ENCODE assay signal across 8 cellular contexts in the genomic region with DNA sequence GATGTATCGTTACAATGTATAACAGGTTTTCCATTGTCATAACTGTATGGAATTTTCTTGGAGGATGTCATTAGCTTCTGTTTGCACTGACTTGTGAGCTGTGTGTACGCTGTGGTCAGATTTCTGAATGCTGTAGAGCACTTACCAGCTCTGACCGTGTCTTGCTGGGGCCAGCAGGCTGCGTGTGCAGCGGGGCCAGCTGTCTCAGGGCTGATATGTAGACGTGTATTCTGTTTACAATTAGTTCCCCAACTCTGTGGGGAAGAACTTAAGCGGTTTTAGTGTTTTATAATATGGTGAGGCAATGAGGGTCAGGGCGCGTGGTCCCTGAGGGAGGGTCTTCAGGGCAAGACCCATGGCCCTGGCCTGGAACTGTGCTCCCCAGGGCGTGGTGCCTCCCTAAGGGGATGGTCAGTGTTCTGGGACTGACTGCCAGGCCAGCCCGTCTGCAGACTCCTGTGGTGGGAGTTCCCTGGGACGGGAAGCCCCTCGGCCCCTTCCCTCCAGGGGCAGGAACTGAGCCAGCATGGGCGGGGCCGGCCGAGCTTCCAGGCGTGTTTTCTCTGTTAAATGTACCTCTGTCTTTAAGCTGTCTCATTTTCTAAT. TPM values are rescaled to one million over a fixed set of nuclear protein-coding genes. Genes with fewer than 3 reads are reported as not detected.
DNase-seq lines count a peak whose midpoint lies in the region; ATAC-seq and TF ChIP-seq lines count a peak whose summit lies in the region.

No MANE protein-coding gene starts in this region.

- no TSS peak for BruUV-seq in OCI-LY7 (replicated peaks; lab: Mats Ljungman, UMichigan)

- peak overlapping the region; percentile 16 to 89 (median 67) for H3K4me2 ChIP-seq in BLaER1 treated with 17β-estradiol and CSF1 and Interleukin-3, amounts not matched to agents 10 nM and 100 nM
- peak overlapping the region; percentile 66 for H3K4me2 ChIP-seq in OCI-LY7 (ENCODE audit: low read length)

- TF ChIP-seq EP300 in ovary (IDR thresholded peaks at IDR 0.05) = no peak

- intact Hi-C loops in OCI-LY7 (cut with micrococcal nuclease; ENCODE audit: unreplicated experiment) = no loop called here
- intact Hi-C loops in ovary (cut with DNase I) = no loop called here
- intact Hi-C loops in thyroid gland (cut with DNase I) = no loop called here

- no peak overlapping the region for H3K4me3 ChIP-seq in BLaER1 treated with 17β-estradiol and CSF1 and Interleukin-3, amounts not matched to agents 10 nM and 100 nM
- H3K4me3 ChIP-seq in OCI-LY7 (ENCODE audit: low read depth, low read length, poor library complexity, severe bottlenecking) (peak overlapping the region; percentile 9), fibroblast of mammary gland (ENCODE audit: control insufficient read depth, low read depth, low read length) (no peak overlapping the region), ovary (no peak overlapping the region), thyroid gland (replicated peaks in 1 of 3) (no peak overlapping the region)

- POLR2A ChIA-PET in OCI-LY7 (lab: Charles Lee) = interaction anchor here (0.6 to 1.1 kb wide), 4 partner anchors 16 to 102 kb away, joined by 3 read pairs; a partner anchor contains a TSS

- 4 to 6% (median 6%) methylated on average over 17 of the region's 17 CpGs for WGBS in ovary, 3 donors
- 42 to 47% methylated on average over 14 to 17 of the region's 17 CpGs for WGBS in thyroid gland, 2 donors

- H3K4me1 ChIP-seq in BLaER1 treated with 17β-estradiol and CSF1 and Interleukin-3, amounts not matched to agents 10 nM and 100 nM = peaks cover 66 to 99% (median 96%) of the 10 kb centered on the region in 10 experiments
- peaks cover 95% of the 10 kb centered on the region for H3K4me1 ChIP-seq in OCI-LY7 (ENCODE audit: insufficient read depth, low read length, poor library complexity, severe bottlenecking)
- H3K4me1 ChIP-seq in ovary (ENCODE audit: insufficient read depth) = peaks cover 22% of the 10 kb centered on the region
- peaks cover 3 to 19% of the 10 kb centered on the region in 2 donors for H3K4me1 ChIP-seq in thyroid gland

- H3K9ac ChIP-seq in BLaER1 treated with 17β-estradiol and CSF1 and Interleukin-3, amounts not matched to agents 10 nM and 100 nM = peak overlapping the region in 9 of 11 experiments; percentile 35 to 52 (median 45); a peak in 14 of 22 replicates

- H2AFZ ChIP-seq in OCI-LY7 (ENCODE audit: low read length) = no peak overlapping the region

- DNase-seq in OCI-LY7 (ENCODE audit: low spot score) (peak; percentile 36), fibroblast of mammary gland (ENCODE audit: low read depth) (peak; percentile 60), ovary (peak in 3 of 5 donors; percentile 62 to 83 (median 69)), thyroid gland (no peak)
- DNase-seq in activated CD4-positive, alpha-beta T cell treated with anti-CD3 and anti-CD28 coated beads for 4 hours = no peak

- H3K79me2 ChIP-seq in OCI-LY7 (ENCODE audit: insufficient read depth, low read depth, low read length) = no peaks in the 10 kb centered on the region; the same call in 1 of the 2 replicates

- ATAC-seq in GM19023 (IDR thresholded peaks at IDR 0.05; ENCODE audit: unreplicated experiment) (no peak), GM18517 (IDR thresholded peaks at IDR 0.05; ENCODE audit: unreplicated experiment) (no peak)

- no peak for TF ChIP-seq POLR2A in ovary (IDR thresholded peaks at IDR 0.05)
- no peak for TF ChIP-seq POLR2A in thyroid gland (IDR thresholded peaks at IDR 0.05)

- peaks cover 67 to 94% (median 76%) of the 10 kb centered on the region in 11 experiments for H3K36me3 ChIP-seq in BLaER1 treated with 17β-estradiol and CSF1 and Interleukin-3, amounts not matched to agents 10 nM and 100 nM
- H3K36me3 ChIP-seq in OCI-LY7 (ENCODE audit: insufficient read depth, low read length) (peaks cover 84% of the 10 kb centered on the region), ovary (no peaks in the 10 kb centered on the region), thyroid gland (peaks cover 39 to 46% of the 10 kb centered on the region in 2 donors)

- no peaks in the 10 kb centered on the region for H3K9me2 ChIP-seq in OCI-LY7 (ENCODE audit: insufficient read depth, low read length)

- CTCF ChIA-PET in OCI-LY7 (lab: Charles Lee; ENCODE audit: unreplicated experiment) = no interaction called here

- TF ChIP-seq CTCF in OCI-LY7 (conservative IDR thresholded peaks at IDR 0.05; ENCODE audit: low read length) = no peak
- no peak for TF ChIP-seq CTCF in fibroblast of mammary gland (conservative IDR thresholded peaks at IDR 0.05; ENCODE audit: control insufficient read depth, insufficient read depth, low read depth, low read length)
- TF ChIP-seq CTCF in ovary (IDR thresholded peaks at IDR 0.05) = no peak
- no peak for TF ChIP-seq CTCF in thyroid gland (IDR thresholded peaks at IDR 0.05)

- H3K27ac ChIP-seq in BLaER1 treated with 17β-estradiol and CSF1 and Interleukin-3, amounts not matched to agents 10 nM and 100 nM = peak overlapping the region in 9 of 11 experiments; percentile 12 to 83 (median 53); a peak in 17 of 22 replicates
- H3K27ac ChIP-seq in OCI-LY7 (ENCODE audit: low read depth, low read length, poor library complexity, severe bottlenecking) = peak overlapping the region; percentile 76
- peak overlapping the region in 1 of 2 donors; percentile 58 for H3K27ac ChIP-seq in ovary
- peak overlapping the region in 1 of 3 donors; percentile 46 for H3K27ac ChIP-seq in thyroid gland

- no peaks in the 10 kb centered on the region for H3K27me3 ChIP-seq in BLaER1 treated with 17β-estradiol and CSF1 and Interleukin-3, amounts not matched to agents 10 nM and 100 nM
- H3K27me3 ChIP-seq in ovary (no peaks in the 10 kb centered on the region), thyroid gland (no peaks in the 10 kb centered on the region)

- H4K20me1 ChIP-seq in BLaER1 treated with 17β-estradiol and CSF1 and Interleukin-3, amounts not matched to agents 10 nM and 100 nM = peaks cover 83 to 100% (median 96%) of the 10 kb centered on the region in 11 experiments
- no peaks in the 10 kb centered on the region for H4K20me1 ChIP-seq in OCI-LY7 (ENCODE audit: insufficient read depth, low read length)

- no peaks in the 10 kb centered on the region for H3K9me3 ChIP-seq in BLaER1 treated with 17β-estradiol and CSF1 and Interleukin-3, amounts not matched to agents 10 nM and 100 nM (replicated peaks in 1 of 11)
- H3K9me3 ChIP-seq in OCI-LY7 (ENCODE audit: low read length) (no peaks in the 10 kb centered on the region), ovary (no peaks in the 10 kb centered on the region), thyroid gland (no peaks in the 10 kb centered on the region)

RNA-seq across cellular contexts. Expression of a gene that starts 18.7 kb away (rescaled TPM):
- 83.6 and 130 TPM in 2 replicates for total RNA-seq in OCI-LY7 (2014; rRNA removed; shearing (Covaris generic))
- total RNA-seq in OCI-LY7 (2022) = 83.3 and 86.0 TPM in 2 replicates
- 1 to 10 TPM; 1.4 to 8.5 (median 2.9) TPM for total RNA-seq in ovary
- polyA plus RNA-seq in ovary = 1 to 10 TPM; 3.7 to 4.5 TPM
- total RNA-seq in thyroid gland = 10 to 100 TPM in 1 of 4 donors, 1 to 10 TPM in 3; 3.3 to 15.7 (median 7.9) TPM

RNA-seq across cellular contexts. Expression of a gene that starts 19.0 kb away (rescaled TPM):
- 16.6 and 22.5 TPM in 2 replicates for total RNA-seq in OCI-LY7 (2014; rRNA removed; shearing (Covaris generic))
- 18.0 and 23.2 TPM in 2 replicates for total RNA-seq in OCI-LY7 (2022)
- total RNA-seq in ovary = 100 to 1,000 TPM in 1 of 7 donors, 10 to 100 TPM in 6; 75.6 to 110 (median 83.1) TPM
- 100 to 1,000 TPM in 1 of 2 donors, 10 to 100 TPM in 1; 81.8 to 111 TPM for polyA plus RNA-seq in ovary
- 100 to 1,000 TPM; 113 to 167 (median 131) TPM for total RNA-seq in thyroid gland

Comparison
In these comparisons a context has a peak if more than half of its experiments do, and no peak if none do; other contexts are left out.
1. DNase-seq: peak in OCI-LY7 (single experiment), fibroblast of mammary gland (single experiment) and ovary (3 of 5); none in thyroid gland (0 of 2) and activated CD4-positive, alpha-beta T cell treated with anti-CD3 and anti-CD28 coated beads for 4 hours (0 of 2).
2. RNA of a gene that starts 18.7 kb away (total RNA-seq): 83.3 to 130 TPM in OCI-LY7; 3.3 to 15.7 TPM in thyroid gland and 1.4 to 8.5 TPM in ovary; every median in the first group is over 4 times any median in the second.